In the genomic region with DNA sequence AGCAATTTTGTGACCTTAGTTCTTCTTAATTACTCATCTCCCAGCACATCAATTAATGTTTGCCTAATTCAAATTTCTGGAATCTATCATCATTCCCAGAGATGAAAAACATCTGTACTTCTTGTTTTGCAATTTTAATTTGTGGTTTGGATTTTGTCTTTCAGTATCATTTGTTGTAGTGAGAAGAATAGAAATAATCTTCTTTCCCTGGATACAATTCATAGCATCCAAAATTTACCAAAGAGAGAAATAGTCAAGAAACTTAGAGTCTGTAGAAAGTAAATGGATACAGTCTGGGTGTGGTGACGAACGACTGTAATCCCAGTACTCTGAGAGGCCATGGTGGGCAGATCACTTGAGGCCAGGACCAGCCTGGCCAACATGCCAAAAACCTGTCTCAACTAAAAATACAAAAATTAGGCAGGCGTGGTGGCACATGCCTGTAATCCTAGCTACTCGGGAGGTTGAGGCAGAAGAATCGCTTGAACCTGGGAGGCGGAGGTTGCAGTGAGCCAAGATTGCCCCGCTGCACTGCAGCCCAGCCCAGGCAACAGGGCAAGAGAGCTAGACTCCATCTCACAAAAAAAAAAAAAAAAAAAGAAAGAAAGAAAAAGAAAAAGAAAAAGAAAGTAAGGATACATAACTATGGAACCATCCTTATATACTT, we compare ENCODE assay signal across 26 cellular contexts.
"Had no signal": no experiment of that assay in that cellular context is flagged by ENCODE, and none has a peak within 500 bp of the region (broad histone marks: within the 10 kb centered on the region; RNA-seq: fewer than 3 reads in every experiment).

No MANE protein-coding gene starts in this region.

- H3K9me3 ChIP-seq: ovary, psoas muscle, stomach, thoracic aorta, thyroid gland, tibial nerve, upper lobe of left lung, vagina had no signal

- H3K4me3 ChIP-seq: neural progenitor cell, ovary, psoas muscle, skin epidermis, smooth muscle cell, spleen, stomach, thoracic aorta, thyroid gland, tibial nerve, upper lobe of left lung, vagina had no signal

- H3K79me2 ChIP-seq: parathyroid adenoma had no signal

- H3K27ac ChIP-seq: neural progenitor cell, ovary, parathyroid adenoma, psoas muscle, spleen, stomach, thoracic aorta, thyroid gland, upper lobe of left lung, vagina had no signal

- H3K9ac ChIP-seq: neural progenitor cell, parathyroid adenoma had no signal

- H3K36me3 ChIP-seq: neural progenitor cell, ovary, spleen, stomach, thoracic aorta, thyroid gland, tibial nerve, upper lobe of left lung, vagina had no signal

- FAIRE-seq: urothelium cell line had no signal

- H2AFZ ChIP-seq: neural progenitor cell, parathyroid adenoma had no signal

- DNase-seq: natural killer cell; occipital lobe; ovary; psoas muscle; right cardiac atrium; spleen; stimulated activated CD4-positive, alpha-beta T cell treated with anti-CD3 and anti-CD28 coated beads, Interleukin-12 subunit alpha, Interleukin-12 subunit beta, amount 100 ng/mL, for 4 hours; stimulated activated CD4-positive, alpha-beta T cell treated with anti-CD3 and anti-CD28 coated beads, Interleukin-1b, Interleukin-23, amount 100 ng/mL, for 48 hours; stimulated activated CD4-positive, alpha-beta T cell treated with anti-CD3 and anti-CD28 coated beads, Interleukin-4, amount 100 ng/mL, for 1 hour; stimulated activated CD4-positive, alpha-beta T cell treated with anti-CD3 and anti-CD28 coated beads, Interleukin-4, amount 100 ng/mL, for 4 hours; stimulated activated CD8-positive, alpha-beta memory T cell treated with anti-CD3 and anti-CD28 coated beads, Interleukin-4, amount 100 ng/mL, for 48 hours; stimulated activated naive B cell treated with anti-CD40 and anti-IgM and Interleukin-4, amounts not matched to agents 10 μg/mL and 1 μg/mL and 100 μg/mL, for 72 hours; stimulated activated naive CD4-positive, alpha-beta T cell treated with Interleukin-2 at 50 U/mL for 16 hours; stomach; thyroid gland; trophoblast cell; upper lobe of left lung had no signal

- H3K27me3 ChIP-seq: neural progenitor cell, ovary, spleen, stomach, thyroid gland, tibial nerve, upper lobe of left lung, vagina had no signal

- H3K4me2 ChIP-seq: neural progenitor cell, smooth muscle cell had no signal

- H3K4me1 ChIP-seq: neural progenitor cell, parathyroid adenoma, psoas muscle, spleen, stomach, thyroid gland, upper lobe of left lung, vagina had no signal

- ATAC-seq: natural killer cell; psoas muscle; right cardiac atrium; sciatic nerve; stimulated activated naive B cell treated with anti-CD40 and anti-IgM and Interleukin-4, amounts not matched to agents 10 μg/mL and 1 μg/mL and 100 μg/mL, for 72 hours had no signal
